10 cellular contexts compared by ENCODE assay signal in the genomic region with DNA sequence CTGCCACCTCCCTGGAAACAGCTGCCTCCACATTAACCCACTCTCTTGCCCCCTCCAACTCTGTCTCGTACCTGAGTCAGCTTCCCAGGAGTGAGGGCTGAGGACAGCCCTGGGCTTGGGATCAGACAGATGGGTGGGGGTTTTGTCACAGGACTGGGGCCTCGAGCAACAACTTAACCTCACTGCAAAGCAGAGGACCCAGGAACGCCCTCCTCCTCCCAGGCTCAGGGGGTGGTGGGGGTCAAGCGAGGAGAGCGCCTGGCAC. TPM values are rescaled to one million over a fixed set of nuclear protein-coding genes. Genes with fewer than 3 reads are reported as not detected.
DNase-seq lines count a peak whose midpoint lies in the region; ATAC-seq and TF ChIP-seq lines count a peak whose summit lies in the region.
"Had no signal": no experiment of that assay in that cellular context is flagged by ENCODE, and none has a peak within 500 bp of the region (broad histone marks: within the 10 kb centered on the region; RNA-seq: fewer than 3 reads in every experiment).

No MANE protein-coding gene starts in this region.

- H3K4me1 Mint-ChIP-seq in HFFc6 (ENCODE audit: low read depth) (no peaks in the 10 kb centered on the region), nephron progenitor cell (peaks cover 37% of the 10 kb centered on the region)

- no peak for ATAC-seq in GM19455 (IDR thresholded peaks at IDR 0.05; ENCODE audit: unreplicated experiment)

- H3K36me3 ChIP-seq in A673 (ENCODE audit: insufficient read depth, low read length, poor library complexity, severe bottlenecking) (no peaks in the 10 kb centered on the region), duodenal mucosa (ENCODE audit: control insufficient read depth in 1 of 2, insufficient read depth in 2 of 2, low read length in 2 of 2) (no peaks in the 10 kb centered on the region)

- H3K36me3 Mint-ChIP-seq in HFFc6 (ENCODE audit: low read depth) (no peaks in the 10 kb centered on the region), nephron progenitor cell (ENCODE audit: low read depth) (no peaks in the 10 kb centered on the region)

- TF ChIP-seq CTCF in A673 (conservative IDR thresholded peaks at IDR 0.05; ENCODE audit: low read depth, low read length) (no peak), HFFc6 (IDR thresholded peaks at IDR 0.05) (no peak), nephron progenitor cell (IDR thresholded peaks at IDR 0.05) (no peak)

- H3K27me3 Mint-ChIP-seq in HFFc6 (ENCODE audit: insufficient read depth) = peaks cover 12% of the 10 kb centered on the region
- H3K27me3 Mint-ChIP-seq in nephron progenitor cell (ENCODE audit: low read depth, poor library complexity) = peaks cover 5% of the 10 kb centered on the region

- no peaks in the 10 kb centered on the region for H3K27me3 ChIP-seq in A673 (replicated peaks; ENCODE audit: insufficient read depth, low read depth, low read length, poor library complexity)
- peaks cover 0 to 3% of the 10 kb centered on the region in 2 donors for H3K27me3 ChIP-seq in duodenal mucosa (ENCODE audit: control insufficient read depth in 1 of 2, insufficient read depth in 2 of 2, low read length in 2 of 2)

- CTCF ChIA-PET in A673 (lab: Charles Lee) = no interaction called here

- intact Hi-C loops in A673 (cut with micrococcal nuclease; ENCODE audit: unreplicated experiment) = no loop called here

- H3K4me3 Mint-ChIP-seq in HFFc6 (peak overlapping the region; percentile 46; the same call in 1 of the 2 replicates), nephron progenitor cell (peak overlapping the region; percentile 73)
- H3K4me3 Mint-ChIP-seq: T-helper 2 cell treated with Interferon-gamma antibody and Interleukin-4, amounts not matched to agents 5 μg/mL and 100 μg/mL, for 36 hours had no signal

- H3K27ac Mint-ChIP-seq in HFFc6 = no peak overlapping the region
- H3K27ac Mint-ChIP-seq in nephron progenitor cell = no peak overlapping the region
- H3K27ac Mint-ChIP-seq: T-helper 2 cell treated with Interferon-gamma antibody and Interleukin-4, amounts not matched to agents 5 μg/mL and 100 μg/mL, for 36 hours had no signal

- H3K4me3 ChIP-seq in A673 (ENCODE audit: low read depth, low read length, poor library complexity, severe bottlenecking) (peak overlapping the region; percentile 32), duodenal mucosa (ENCODE audit: low read depth in 1 of 2, low read length in 2 of 2) (peak overlapping the region; percentile 62 to 65)

- BruUV-seq in A673 (replicated peaks; lab: Mats Ljungman, UMichigan) = no TSS peak

- POLR2A ChIA-PET in A673 (lab: Charles Lee; ENCODE audit: low non-redundant PET) = no interaction called here

- peak overlapping the region; percentile 25 to 47 for H3K9ac ChIP-seq in duodenal mucosa (ENCODE audit: low read depth in 1 of 2, low read length in 2 of 2)

- peaks cover 7% of the 10 kb centered on the region for H3K4me1 ChIP-seq in A673 (ENCODE audit: insufficient read depth, low read length, poor library complexity, severe bottlenecking)
- peaks cover 18 to 25% of the 10 kb centered on the region in 2 donors for H3K4me1 ChIP-seq in duodenal mucosa (ENCODE audit: control insufficient read depth in 1 of 2, insufficient read depth in 2 of 2, low read length in 2 of 2)

- H3K9me3 Mint-ChIP-seq in HFFc6 (no peaks in the 10 kb centered on the region), nephron progenitor cell (no peaks in the 10 kb centered on the region)

- H3K27ac ChIP-seq in A673 (ENCODE audit: low read depth, low read length, poor library complexity, severe bottlenecking) (no peak overlapping the region), duodenal mucosa (ENCODE audit: low read depth, low read length) (no peak overlapping the region)

- no peak for DNase-seq in A673 (ENCODE audit: low spot score)
- no peak for DNase-seq in HFFc6
- DNase-seq in nephron progenitor cell = no peak
- DNase-seq in inferior parietal cortex (ENCODE audit: extremely low spot score) = no peak
- no peak for DNase-seq in DMS79 (lab: John Stamatoyannopoulos, UW)
- DNase-seq in mucosa of gallbladder (ENCODE audit: low spot score) = no peak
- DNase-seq: DMS153 had no signal

- H3K9me3 ChIP-seq in A673 (ENCODE audit: low read depth, low read length, poor library complexity, severe bottlenecking) (no peaks in the 10 kb centered on the region), duodenal mucosa (ENCODE audit: control insufficient read depth in 1 of 2, low read length in 2 of 2) (no peaks in the 10 kb centered on the region)

RNA-seq across cellular contexts. Expression of a gene that starts 0.4 kb away (rescaled TPM):
- 0.37 and 1.0 TPM in 2 replicates for total RNA-seq in A673 (2021)
- 1 to 10 TPM in 4 of 6 experiments, under 1 TPM in 2; 0.24 to 5.1 (median 4.1) TPM for total RNA-seq in HFFc6 (2021; fragmentation: NEBNext Ultra II Directional; extraction: Animal tissue kit (Norgen Biotek cat#: 25700))
- 2.8 TPM for total RNA-seq in mucosa of gallbladder
